ENCODE assay signal across 28 cellular contexts in genomic region chr5:29715167-29715566, GRCh38.
"Had no signal": no experiment of that assay in that cellular context is flagged by ENCODE, and none has a peak within 500 bp of the region (broad histone marks: within the 10 kb centered on the region; RNA-seq: fewer than 3 reads in every experiment).

No MANE protein-coding gene starts in this region.

- H3K4me3 ChIP-seq: colonic mucosa, coronary artery, dorsolateral prefrontal cortex, esophagus muscularis mucosa, esophagus squamous epithelium, gastrocnemius medialis, gastroesophageal sphincter, heart left ventricle, heart right ventricle had no signal

- DNase-seq: colonic mucosa; cortex of kidney; dermis blood vessel endothelial cell; dorsolateral prefrontal cortex; effector CD4-positive, alpha-beta T cell; effector CD8-positive, alpha-beta T cell; effector memory CD4-positive, alpha-beta T cell; effector memory CD8-positive, alpha-beta T cell; endodermal cell; erythroblast; esophagus squamous epithelium; foreskin fibroblast; foreskin keratinocyte; foreskin melanocyte; gastrocnemius medialis; glutamatergic neuron; head of caudate nucleus; heart left ventricle; heart right ventricle had no signal

- H3K36me3 ChIP-seq: colonic mucosa, esophagus muscularis mucosa, esophagus squamous epithelium, gastrocnemius medialis, gastroesophageal sphincter, heart left ventricle, heart right ventricle had no signal

- FAIRE-seq: colon, endometrium, endothelial cell of umbilical vein, frontal cortex had no signal

- H3K27me3 ChIP-seq: colonic mucosa, dorsolateral prefrontal cortex, esophagus muscularis mucosa, esophagus squamous epithelium, foreskin keratinocyte, gastrocnemius medialis, gastroesophageal sphincter, heart left ventricle, heart right ventricle had no signal

- H3K27ac ChIP-seq: colonic mucosa, coronary artery, dorsolateral prefrontal cortex, epithelial cell of prostate, esophagus muscularis mucosa, esophagus squamous epithelium, foreskin keratinocyte, gastrocnemius medialis, gastroesophageal sphincter, heart left ventricle, heart right ventricle had no signal

- ATAC-seq: effector memory CD8-positive, alpha-beta T cell; esophagus mucosa; foreskin keratinocyte; gastrocnemius medialis; gastroesophageal sphincter; heart left ventricle; heart right ventricle had no signal

- H3K4me1 ChIP-seq: colonic mucosa, esophagus muscularis mucosa, esophagus squamous epithelium, foreskin keratinocyte, gastrocnemius medialis, gastroesophageal sphincter, heart left ventricle, heart right ventricle had no signal

- H3K9me3 ChIP-seq: colonic mucosa, esophagus muscularis mucosa, gastrocnemius medialis, gastroesophageal sphincter had no signal
